ENCODE assay signal across 25 cellular contexts in the genomic region with DNA sequence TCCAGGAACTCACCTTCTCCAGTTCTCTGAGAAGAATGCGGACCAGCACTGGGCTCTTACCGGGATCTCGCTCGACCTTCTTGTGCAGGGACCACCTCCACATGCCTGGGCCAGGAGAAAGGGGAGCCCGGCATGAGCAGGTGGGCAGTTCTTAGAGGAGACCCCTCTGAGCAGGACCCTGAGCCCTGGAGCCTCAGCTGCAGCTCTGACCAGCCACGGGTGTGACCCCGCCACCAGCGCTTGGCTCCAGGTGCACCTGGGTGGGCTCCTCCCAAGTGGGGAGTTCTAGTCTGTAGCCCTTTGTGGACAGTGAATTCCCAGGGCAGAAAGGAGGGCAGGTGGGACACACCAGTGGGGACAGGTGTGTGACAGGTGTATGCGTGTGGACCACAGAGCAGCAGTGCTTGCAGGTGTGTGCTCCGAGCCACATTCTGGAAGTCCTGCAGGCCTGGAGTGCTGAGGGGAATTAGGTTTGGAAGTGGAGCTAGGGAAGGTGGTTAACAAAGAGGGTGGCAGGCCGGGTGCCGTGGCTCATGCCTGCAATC. TPM values are rescaled to one million over a fixed set of nuclear protein-coding genes. Genes with fewer than 3 reads are reported as not detected.
"Had no signal": no experiment of that assay in that cellular context is flagged by ENCODE, and none has a peak within 500 bp of the region (broad histone marks: within the 10 kb centered on the region; RNA-seq: fewer than 3 reads in every experiment).

No MANE protein-coding gene starts in this region.

- ATAC-seq: naive thymus-derived CD4-positive, alpha-beta T cell; stimulated activated memory B cell treated with anti-CD40 and anti-IgM and Interleukin-4, amounts not matched to agents 10 μg/mL and 1 μg/mL and 100 μg/mL, for 72 hours had no signal

- H3K4me3 ChIP-seq: coronary artery, dorsolateral prefrontal cortex, esophagus squamous epithelium, hepatocyte, left ventricle myocardium inferior, lower lobe of right lung, ovary, stomach, thoracic aorta had no signal

- H3K36me3 ChIP-seq: esophagus squamous epithelium, lower lobe of right lung, ovary, stomach, thoracic aorta had no signal

- FAIRE-seq: kidney, urothelium cell line had no signal

- H3K27me3 ChIP-seq: hepatocyte, ovary had no signal

- H3K9me3 Mint-ChIP-seq: memory B cell; stimulated activated memory B cell treated with anti-CD40 and anti-IgM and Interleukin-4, amounts not matched to agents 10 μg/mL and 1 μg/mL and 100 μg/mL, for 72 hours had no signal

- H3K9me3 ChIP-seq: esophagus squamous epithelium, left ventricle myocardium inferior, lower lobe of right lung, ovary, stomach, thoracic aorta had no signal

- H3K4me2 ChIP-seq: hepatocyte had no signal

- H3K4me3 Mint-ChIP-seq: memory B cell; naive thymus-derived CD4-positive, alpha-beta T cell; stimulated activated memory B cell treated with anti-CD40 and anti-IgM and Interleukin-4, amounts not matched to agents 10 μg/mL and 1 μg/mL and 100 μg/mL, for 72 hours had no signal

- H3K27me3 Mint-ChIP-seq: memory B cell; naive thymus-derived CD4-positive, alpha-beta T cell; stimulated activated memory B cell treated with anti-CD40 and anti-IgM and Interleukin-4, amounts not matched to agents 10 μg/mL and 1 μg/mL and 100 μg/mL, for 72 hours had no signal

- DNase-seq: central memory CD4-positive, alpha-beta T cell; dorsolateral prefrontal cortex; effector memory CD4-positive, alpha-beta T cell; esophagus squamous epithelium; foreskin fibroblast; kidney; left cardiac atrium; left ventricle myocardium inferior; lower lobe of right lung; naive thymus-derived CD4-positive, alpha-beta T cell; ovary; right cardiac atrium; stimulated activated CD4-positive, alpha-beta T cell treated with anti-CD3 and anti-CD28 coated beads, Interleukin-4, amount 100 ng/mL, for 24 hours; stomach; substantia nigra; trophoblast cell had no signal

- H2AFZ ChIP-seq: hepatocyte had no signal

- H3K4me1 ChIP-seq: esophagus squamous epithelium, lower lobe of right lung, stomach had no signal

- H3K27ac Mint-ChIP-seq: memory B cell; stimulated activated memory B cell treated with anti-CD40 and anti-IgM and Interleukin-4, amounts not matched to agents 10 μg/mL and 1 μg/mL and 100 μg/mL, for 72 hours had no signal

- H3K27ac ChIP-seq: coronary artery, dorsolateral prefrontal cortex, epithelial cell of prostate, esophagus squamous epithelium, hepatocyte, left ventricle myocardium inferior, lower lobe of right lung, ovary, stomach, thoracic aorta had no signal

RNA-seq across cellular contexts. Expression of gene PIK3R6, which starts 28.9 kb away (rescaled TPM):
- total RNA-seq: chondrocyte had no signal
- polyA plus RNA-seq: neural cell had no signal

RNA-seq across cellular contexts. Expression of gene MFSD6L, which starts 39.5 kb away (rescaled TPM):
- total RNA-seq: chondrocyte, left cardiac atrium, left ventricle myocardium inferior, right cardiac atrium had no signal
- polyA plus RNA-seq: naive thymus-derived CD4-positive, alpha-beta T cell; neural cell; ovary had no signal
